ENCODE assay signal across 2 cellular contexts in the genomic region with DNA sequence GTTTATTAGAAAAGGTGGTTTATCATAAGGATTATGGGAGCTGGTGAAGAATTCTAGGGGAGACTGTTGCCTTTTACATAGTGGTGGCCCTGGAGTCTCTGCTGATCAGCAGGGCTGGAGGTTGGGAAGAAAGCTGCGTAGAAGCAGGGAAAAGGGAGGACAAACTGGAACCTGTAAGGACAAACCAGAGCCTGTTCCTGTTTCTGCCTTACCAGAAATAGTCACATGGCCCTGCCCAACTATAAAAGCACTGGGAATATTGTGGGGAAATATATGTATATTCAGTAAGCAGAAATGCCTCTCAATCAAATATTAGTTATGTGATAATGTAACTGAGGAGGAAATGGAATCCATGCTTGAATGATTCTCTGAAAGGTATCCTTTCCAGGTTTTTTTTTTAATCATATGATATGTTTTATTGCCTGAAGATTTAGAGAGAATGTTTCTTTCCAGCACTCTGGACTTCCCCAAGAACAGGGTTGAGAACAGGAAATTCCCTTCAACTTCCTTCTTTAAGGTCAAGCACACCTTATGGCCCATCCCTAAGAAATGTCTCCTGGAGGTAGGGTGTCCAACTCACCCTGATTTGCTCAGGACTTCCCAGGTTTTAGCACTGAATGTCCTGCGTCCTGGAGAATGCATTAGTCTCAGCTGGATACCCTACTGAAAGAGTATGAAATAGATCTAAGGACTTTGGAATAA.
TF ChIP-seq lines count a peak whose summit lies in the region.

No MANE protein-coding gene starts in this region.

TF ChIP-seq in GM23338, 12 proteins besides CTCF, POLR2A, EP300 and RAD21 (continued from another document):
- no peak for TF ChIP-seq ZNF462 (CRISPR knock-in tag; IDR thresholded peaks at IDR 0.05)
- TF ChIP-seq EZH2phosphoT487 (IDR thresholded peaks at IDR 0.05; ENCODE audit: unreplicated experiment): no peak
- TF ChIP-seq NANOG (IDR thresholded peaks at IDR 0.05; ENCODE audit: borderline replicate concordance): no peak
- no peak for TF ChIP-seq POLR2AphosphoS5 (IDR thresholded peaks at IDR 0.05; ENCODE audit: low read depth)
- TF ChIP-seq STAT1 (IDR thresholded peaks at IDR 0.05; ENCODE audit: unreplicated experiment): no peak
- TF ChIP-seq EZH2 (IDR thresholded peaks at IDR 0.05; ENCODE audit: low read depth, unreplicated experiment): no peak
- TF ChIP-seq REST (IDR thresholded peaks at IDR 0.05; ENCODE audit: unreplicated experiment): no peak
- TF ChIP-seq JUNB (IDR thresholded peaks at IDR 0.05; ENCODE audit: unreplicated experiment): no peak
- no peak for TF ChIP-seq ZNF114 (CRISPR knock-in tag; IDR thresholded peaks at IDR 0.05)

TF ChIP-seq in WTC11, 78 proteins besides CTCF, POLR2A, EP300 and RAD21 (continued from another document):
- TF ChIP-seq ARID4B (CRISPR knock-in tag; IDR thresholded peaks at IDR 0.05; ENCODE audit: borderline replicate concordance) (no peak), CBFB (CRISPR knock-in tag; IDR thresholded peaks at IDR 0.05; ENCODE audit: low read depth) (no peak)
